12 cellular contexts compared by ENCODE assay signal in genomic region chr16:77782694-77783093, GRCh38. TPM values are rescaled to one million over a fixed set of nuclear protein-coding genes. Genes with fewer than 3 reads are reported as not detected.
DNase-seq lines count a peak whose midpoint lies in the region; ATAC-seq and TF ChIP-seq lines count a peak whose summit lies in the region.
"Had no signal": no experiment of that assay in that cellular context is flagged by ENCODE, and none has a peak within 500 bp of the region (broad histone marks: within the 10 kb centered on the region; RNA-seq: fewer than 3 reads in every experiment).

No MANE protein-coding gene starts in this region.

- TF ChIP-seq CTCF in left ventricle myocardium inferior (IDR thresholded peaks at IDR 0.05; ENCODE audit: borderline replicate concordance), result peak; percentile 36
- TF ChIP-seq CTCF in epithelial cell of proximal tubule (conservative IDR thresholded peaks at IDR 0.05; ENCODE audit: low read depth, low read length), result peak; percentile 65
- TF ChIP-seq CTCF in upper lobe of left lung (IDR thresholded peaks at IDR 0.05), result peak; percentile 10 to 44 (median 31)
- no peak for TF ChIP-seq CTCF in transverse colon (IDR thresholded peaks at IDR 0.05)

- TF ChIP-seq POLR2A in upper lobe of left lung (IDR thresholded peaks at IDR 0.05) (no peak), transverse colon (IDR thresholded peaks at IDR 0.05) (no peak)

- peaks cover 23% of the 10 kb centered on the region for H3K27me3 ChIP-seq in left ventricle myocardium inferior (ENCODE audit: low read depth)
- no peaks in the 10 kb centered on the region for H3K27me3 ChIP-seq in upper lobe of left lung
- H3K27me3 ChIP-seq in transverse colon, result peaks cover 22% of the 10 kb centered on the region

- H3K27ac Mint-ChIP-seq in T-helper 17 cell, result no peak overlapping the region
- H3K27ac Mint-ChIP-seq: effector memory CD8-positive, alpha-beta T cell; T-helper 1 cell treated with Interleukin-12 subunit alpha and Interleukin-12 subunit beta and Interleukin-4 antibody, amounts not matched to agents 30 μg/mL and 1 μg/mL, for 36 hours had no signal

- H3K4me3 Mint-ChIP-seq in T-helper 17 cell, result no peak overlapping the region
- H3K4me3 Mint-ChIP-seq: effector memory CD8-positive, alpha-beta T cell; T-helper 1 cell treated with Interleukin-12 subunit alpha and Interleukin-12 subunit beta and Interleukin-4 antibody, amounts not matched to agents 30 μg/mL and 1 μg/mL, for 36 hours had no signal

- WGBS in upper lobe of left lung, 2 donors, result 21 to 24% methylated on average over 2 of the region's 2 CpGs
- WGBS in transverse colon (ENCODE audit: low coverage in 1 of 2), 2 donors, result 33 to 37% methylated on average over 2 of the region's 2 CpGs

- in situ Hi-C loops in transverse colon (cut with MboI; ENCODE audit: low pct_ligation_motif_present in 1 of 4, low pct_unique_long_range_greater_than_20kb in 1 of 4, low sequenced_read_pairs in 3 of 4), result no loop called here

- no peaks in the 10 kb centered on the region for H3K9me3 ChIP-seq in left ventricle myocardium inferior (replicated peaks)
- no peaks in the 10 kb centered on the region for H3K9me3 ChIP-seq in upper lobe of left lung
- no peaks in the 10 kb centered on the region for H3K9me3 ChIP-seq in T-helper 17 cell (ENCODE audit: control insufficient read depth, low read length, poor library complexity, severe bottlenecking)
- H3K9me3 ChIP-seq in transverse colon, result no peaks in the 10 kb centered on the region

- no peaks in the 10 kb centered on the region for H3K36me3 ChIP-seq in left ventricle myocardium inferior
- H3K36me3 ChIP-seq in upper lobe of left lung, result no peaks in the 10 kb centered on the region
- H3K36me3 ChIP-seq in transverse colon, result no peaks in the 10 kb centered on the region

- peaks cover 60% of the 10 kb centered on the region for H3K27me3 Mint-ChIP-seq in T-helper 17 cell

- DNase-seq in left ventricle myocardium inferior (no peak), cardiac septum (ENCODE audit: low spot score) (no peak), NCI-H82 treated with DMSO at 0.1 percent for 48 hours (lab: John Stamatoyannopoulos, UW; ENCODE audit: unreplicated experiment) (peak; percentile 46), epithelial cell of proximal tubule (ENCODE audit: low read depth) (no peak), upper lobe of left lung (no peak), T-helper 17 cell (no peak), transverse colon (no peak), DMS53 treated with DMSO at 0.1 percent for 48 hours (lab: John Stamatoyannopoulos, UW; ENCODE audit: unreplicated experiment) (no peak)
- DNase-seq: effector memory CD8-positive, alpha-beta T cell; NCI-H1417 had no signal

- TF ChIP-seq EP300 in upper lobe of left lung (IDR thresholded peaks at IDR 0.05), result no peak
- no peak for TF ChIP-seq EP300 in transverse colon (IDR thresholded peaks at IDR 0.05; ENCODE audit: low read depth)

- intact Hi-C loops in left ventricle myocardium inferior (cut with micrococcal nuclease), result no loop called here
- intact Hi-C loops in cardiac septum (cut with DNase I), result no loop called here
- intact Hi-C loops in transverse colon (cut with DNase I; ENCODE audit: low total_unique reads), result no loop called here

- H3K27ac ChIP-seq in left ventricle myocardium inferior (replicated peaks) (no peak overlapping the region), upper lobe of left lung (no peak overlapping the region), transverse colon (no peak overlapping the region)

- H3K4me1 ChIP-seq in left ventricle myocardium inferior, result no peaks in the 10 kb centered on the region
- peaks cover 0 to under 1% (median 0%) of the 10 kb centered on the region in 4 donors for H3K4me1 ChIP-seq in upper lobe of left lung
- H3K4me1 ChIP-seq in transverse colon, result no peaks in the 10 kb centered on the region

- peaks cover 2% of the 10 kb centered on the region for H3K36me3 Mint-ChIP-seq in T-helper 17 cell (ENCODE audit: low read depth)

- ATAC-seq in upper lobe of left lung (ENCODE audit: low FRiP score in 2 of 2) (peak in 1 of 2 donors; percentile 15), T-helper 17 cell (no peak)
- ATAC-seq: effector memory CD8-positive, alpha-beta T cell had no signal

- H3K4me1 Mint-ChIP-seq in T-helper 17 cell, result no peaks in the 10 kb centered on the region

- H3K4me3 ChIP-seq in left ventricle myocardium inferior, result no peak overlapping the region
- H3K4me3 ChIP-seq in epithelial cell of proximal tubule (ENCODE audit: low read depth, low read length), result no peak overlapping the region
- no peak overlapping the region for H3K4me3 ChIP-seq in upper lobe of left lung
- no peak overlapping the region for H3K4me3 ChIP-seq in transverse colon
- H3K4me3 ChIP-seq: lung had no signal

RNA-seq across cellular contexts. Expression of gene VAT1L, which starts 5.7 kb away (rescaled TPM):
- total RNA-seq in left ventricle myocardium inferior (13.1 TPM), cardiac septum (49.4 TPM), epithelial cell of proximal tubule (0.29 and 0.92 TPM in 2 replicates), upper lobe of left lung (under 1 TPM in 4 of 6 donors, not detected in 2; under 0.01 to 0.59 (median 0.27) TPM), T-helper 17 cell (not detected), transverse colon (1 to 10 TPM in 3 of 4 donors, under 1 TPM in 1; 0.80 to 1.4 (median 1.2) TPM)

Comparison
In these comparisons a context has a peak if more than half of its experiments do, and no peak if none do; other contexts are left out.
1. CTCF ChIP-seq: peak in left ventricle myocardium inferior (single experiment), epithelial cell of proximal tubule (single experiment) and upper lobe of left lung (6 of 6); none in transverse colon (0 of 5).